In genomic region chr3:27454914-27455313, GRCh38 we compare ENCODE assay signal across 10 cellular contexts. TPM values are rescaled to one million over a fixed set of nuclear protein-coding genes. Genes with fewer than 3 reads are reported as not detected.
A peak's percentile ranks its signal among the peaks of the same experiment; 100 is the strongest.
DNase-seq lines count a peak whose midpoint lies in the region; ATAC-seq and TF ChIP-seq lines count a peak whose summit lies in the region.
"Had no signal": no experiment of that assay in that cellular context is flagged by ENCODE, and none has a peak within 500 bp of the region (broad histone marks: within the 10 kb centered on the region; RNA-seq: fewer than 3 reads in every experiment).

No MANE protein-coding gene starts in this region.

- H3K27ac ChIP-seq in neuronal stem cell (replicated peaks; ENCODE audit: low read length) (no peak overlapping the region), gastroesophageal sphincter (no peak overlapping the region)
- H3K27ac ChIP-seq: HL-60 had no signal

- H3K18ac ChIP-seq in neuronal stem cell (ENCODE audit: low read length), result no peak overlapping the region

- H4K91ac ChIP-seq in neuronal stem cell (ENCODE audit: low read depth, low read length, poor library complexity), result no peak overlapping the region

- H3K4me2 ChIP-seq in neuronal stem cell (ENCODE audit: insufficient read depth, low read length, poor library complexity, severe bottlenecking), result no peak overlapping the region

- no peak for TF ChIP-seq EP300 in gastroesophageal sphincter (IDR thresholded peaks at IDR 0.05)

- H3K9me3 ChIP-seq in neuronal stem cell (replicated peaks in 1 of 2; ENCODE audit: control insufficient read depth in 2 of 2, insufficient read depth in 1 of 2, low read depth in 1 of 2, low read length in 2 of 2), result peaks cover 0 to 17% of the 10 kb centered on the region in 2 donors
- no peaks in the 10 kb centered on the region for H3K9me3 ChIP-seq in gastroesophageal sphincter

- H2BK15ac ChIP-seq in neuronal stem cell (ENCODE audit: low read length), result no peak overlapping the region

- H3K36me3 ChIP-seq in neuronal stem cell (replicated peaks in 1 of 2; ENCODE audit: control insufficient read depth in 2 of 2, insufficient read depth in 2 of 2, low read length in 2 of 2) (peaks cover 0 to 60% of the 10 kb centered on the region in 2 donors), gastroesophageal sphincter (no peaks in the 10 kb centered on the region)

- H3K9me3 Mint-ChIP-seq in central memory CD8-positive, alpha-beta T cell, result no peaks in the 10 kb centered on the region

- no peak overlapping the region for H3K4me3 Mint-ChIP-seq in central memory CD8-positive, alpha-beta T cell

- peaks cover 51% of the 10 kb centered on the region for H3K4me1 Mint-ChIP-seq in central memory CD8-positive, alpha-beta T cell

- H3K4ac ChIP-seq in neuronal stem cell (ENCODE audit: low read length), result no peak overlapping the region

- no peak overlapping the region for H4K8ac ChIP-seq in neuronal stem cell (ENCODE audit: low read depth, low read length)

- H2BK120ac ChIP-seq in neuronal stem cell (ENCODE audit: low read depth, low read length), result no peak overlapping the region

- no peaks in the 10 kb centered on the region for H3K79me1 ChIP-seq in neuronal stem cell (ENCODE audit: low read depth, low read length)

- H3K27me3 Mint-ChIP-seq in central memory CD8-positive, alpha-beta T cell, result no peaks in the 10 kb centered on the region

- no peak overlapping the region for H2AK5ac ChIP-seq in neuronal stem cell (ENCODE audit: low read depth, low read length)

- H3K36me3 Mint-ChIP-seq in central memory CD8-positive, alpha-beta T cell (ENCODE audit: insufficient read depth), result peaks cover 7% of the 10 kb centered on the region

- no peaks in the 10 kb centered on the region for H3K4me1 ChIP-seq in neuronal stem cell (ENCODE audit: control insufficient read depth in 2 of 2, insufficient read depth in 1 of 2, low read depth in 1 of 2, low read length in 2 of 2)
- H3K4me1 ChIP-seq in gastroesophageal sphincter, result peaks cover 0 to 43% (median 0%) of the 10 kb centered on the region in 3 donors

- H2BK5ac ChIP-seq in neuronal stem cell (ENCODE audit: low read length), result no peak overlapping the region

- no peak overlapping the region for H2AFZ ChIP-seq in neuronal stem cell (ENCODE audit: low read length)

- H3K4me3 ChIP-seq in neuronal stem cell (ENCODE audit: low read length in 2 of 2) (no peak overlapping the region), gastroesophageal sphincter (no peak overlapping the region)

- H3K27ac Mint-ChIP-seq in central memory CD8-positive, alpha-beta T cell (ENCODE audit: low read depth), result peak overlapping the region; percentile 19

- TF ChIP-seq POLR2A in gastroesophageal sphincter (IDR thresholded peaks at IDR 0.05), result no peak

- H3K27me3 ChIP-seq in neuronal stem cell (ENCODE audit: control insufficient read depth in 3 of 3, insufficient read depth in 3 of 3, low read depth in 1 of 3, low read length in 3 of 3) (no peaks in the 10 kb centered on the region), gastroesophageal sphincter (no peaks in the 10 kb centered on the region)

- H2BK12ac ChIP-seq in neuronal stem cell (ENCODE audit: low read length), result no peak overlapping the region

- peak; percentile 8 for DNase-seq in CD1c-positive myeloid dendritic cell (ENCODE audit: extremely low spot score)
- DNase-seq in central memory CD8-positive, alpha-beta T cell (ENCODE audit: low spot score in 2 of 2), result no peak
- DNase-seq in neuronal stem cell (ENCODE audit: low spot score), result no peak
- DNase-seq in stimulated activated CD4-positive, alpha-beta T cell treated with anti-CD3 and anti-CD28 coated beads, Interleukin-12 subunit alpha, Interleukin-12 subunit beta, amount 100 ng/mL, for 4 hours, result no peak
- DNase-seq in mesenteric fat pad (ENCODE audit: low spot score), result no peak
- DNase-seq: left colon had no signal

- no peak overlapping the region for H3K14ac ChIP-seq in neuronal stem cell (ENCODE audit: low read length)

- no peak overlapping the region for H3K9ac ChIP-seq in neuronal stem cell (ENCODE audit: low read depth, low read length, poor library complexity)

- peak; percentile 66 for ATAC-seq in GM19372 (IDR thresholded peaks at IDR 0.05; ENCODE audit: low read depth, unreplicated experiment)
- peak; percentile 64 for ATAC-seq in HG03108 (IDR thresholded peaks at IDR 0.05; ENCODE audit: unreplicated experiment)
- peak; percentile 70 for ATAC-seq in central memory CD8-positive, alpha-beta T cell (replicated peaks; ENCODE audit: extremely low read depth, poor library complexity, severe bottlenecking)
- no peak for ATAC-seq in gastroesophageal sphincter
- ATAC-seq: left colon had no signal

- no peak overlapping the region for H3K23ac ChIP-seq in neuronal stem cell (ENCODE audit: low read depth, low read length, poor library complexity)

- TF ChIP-seq CTCF in gastroesophageal sphincter (IDR thresholded peaks at IDR 0.05), result no peak

RNA-seq across cellular contexts. Expression of gene SLC4A7, which starts 29.3 kb away (rescaled TPM):
- polyA plus RNA-seq in neuronal stem cell (2013, experiment 1 of 2), result 52.3 TPM
- 55.2 TPM for polyA plus RNA-seq in neuronal stem cell (2013, experiment 2 of 2)
- total RNA-seq in gastroesophageal sphincter (10 to 100 TPM; 23.1 to 62.9 (median 43.6) TPM), mesenteric fat pad (29.2 TPM)
